In genomic region chr6:127457444-127458064, GRCh38 we compare ENCODE assay signal across 11 cellular contexts. TPM values are rescaled to one million over a fixed set of nuclear protein-coding genes. Genes with fewer than 3 reads are reported as not detected.
DNase-seq lines count a peak whose midpoint lies in the region; ATAC-seq and TF ChIP-seq lines count a peak whose summit lies in the region.
"Had no signal": no experiment of that assay in that cellular context is flagged by ENCODE, and none has a peak within 500 bp of the region (broad histone marks: within the 10 kb centered on the region; RNA-seq: fewer than 3 reads in every experiment).

No MANE protein-coding gene starts in this region.

- no peak overlapping the region for H3K4me3 ChIP-seq in cardiac fibroblast (replicated peaks in 1 of 2; ENCODE audit: low read depth in 2 of 2, low read length in 2 of 2)
- no peak overlapping the region for H3K4me3 ChIP-seq in uterus
- H3K4me3 ChIP-seq: testis had no signal

- intact Hi-C loops in uterus (cut with DNase I; ENCODE audit: low total_unique reads), result no loop called here

- H3K36me3 ChIP-seq in uterus, result no peaks in the 10 kb centered on the region

- peak overlapping the region; percentile 79 to 82 for H3K27ac ChIP-seq in uterus

- H3K27me3 ChIP-seq in uterus, result no peaks in the 10 kb centered on the region
- H3K27me3 ChIP-seq: testis had no signal

- no peak for ATAC-seq in HG02938 (IDR thresholded peaks at IDR 0.05; ENCODE audit: unreplicated experiment)
- ATAC-seq in HG02642 (IDR thresholded peaks at IDR 0.05; ENCODE audit: poor library complexity, unreplicated experiment), result no peak
- ATAC-seq: activated T-cell treated with anti-CD3 and anti-CD28 coated beads, Interleukin-2, amount 50 U/mL, for 72 hours had no signal

- DNase-seq in NAMALWA (ENCODE audit: low spot score) (peak; percentile 27), cardiac fibroblast (ENCODE audit: low read depth in 2 of 2) (peak; percentile 90 to 92), medulla oblongata (ENCODE audit: extremely low spot score) (peak; percentile 78), uterus (peak in 1 of 2 donors; percentile 27), NCI-H2107 (lab: John Stamatoyannopoulos, UW) (no peak), D341Med (ENCODE audit: low spot score) (no peak)
- DNase-seq: activated T-cell treated with anti-CD3 and anti-CD28 coated beads, Interleukin-2, amount 50 U/mL, for 72 hours; occipital lobe; testis had no signal

- H3K4me1 ChIP-seq in uterus, result peaks cover 0 to 2% of the 10 kb centered on the region in 2 donors
- H3K4me1 ChIP-seq: testis had no signal

- TF ChIP-seq POLR2A in uterus (IDR thresholded peaks at IDR 0.05), result no peak

- TF ChIP-seq CTCF in cardiac fibroblast (IDR thresholded peaks at IDR 0.05; ENCODE audit: low read depth, low read length), result no peak
- TF ChIP-seq CTCF in uterus (IDR thresholded peaks at IDR 0.05), result no peak

- H3K9me3 ChIP-seq in uterus, result no peaks in the 10 kb centered on the region
- H3K9me3 ChIP-seq: testis had no signal

RNA-seq across cellular contexts. Expression of gene KIAA0408, which starts 1.6 kb away (rescaled TPM):
- 10 to 100 TPM in 1 of 4 donors, 1 to 10 TPM in 3; 2.3 to 31.2 (median 5.7) TPM for total RNA-seq in uterus

Comparison
In these comparisons a context has a peak if more than half of its experiments do, and no peak if none do; other contexts are left out.
1. DNase-seq: peak in NAMALWA (single experiment), cardiac fibroblast (2 of 2) and medulla oblongata (single experiment); none in NCI-H2107 (single experiment) and D341Med (single experiment).